ENCODE assay signal across 1 cellular context in genomic region chr1:8201331-8201861, GRCh38.
A peak's percentile ranks its signal among the peaks of the same experiment; 100 is the strongest.
TF ChIP-seq lines count a peak whose summit lies in the region.

No MANE protein-coding gene starts in this region.

TF ChIP-seq in HepG2, 621 proteins besides CTCF, POLR2A, EP300 and RAD21 (continued from another document):
- TF ChIP-seq SPEN (CRISPR knock-in tag; IDR thresholded peaks at IDR 0.05; ENCODE audit: low read depth) (0 out of 2 replicates have a peak, but pooled peaks have one; percentile 37), SMARCC2 (IDR thresholded peaks at IDR 0.05) (no peak), SOX6 (IDR thresholded peaks at IDR 0.05) (no peak), SOX6 (CRISPR knock-in tag; IDR thresholded peaks at IDR 0.05) (peak; percentile 4; the same call in 1 of the 2 replicates), FOXP4 (CRISPR knock-in tag; IDR thresholded peaks at IDR 0.05) (peak; percentile 12; the same call in 1 of the 2 replicates)
- TF ChIP-seq, protein P1, sequence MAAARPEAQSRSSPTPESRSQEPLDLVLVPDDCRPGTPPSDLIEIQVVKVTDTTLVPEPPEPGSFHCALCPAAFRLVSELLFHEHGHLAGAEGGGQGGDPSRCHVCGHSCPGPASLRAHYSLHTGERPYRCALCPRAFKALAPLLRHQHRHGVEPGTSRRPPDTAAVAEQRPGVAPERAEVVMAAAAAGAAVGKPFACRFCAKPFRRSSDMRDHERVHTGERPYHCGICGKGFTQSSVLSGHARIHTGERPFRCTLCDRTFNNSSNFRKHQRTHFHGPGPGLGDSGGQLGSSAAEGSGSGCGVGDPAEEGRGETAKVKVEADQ (CRISPR knock-in tag; IDR thresholded peaks at IDR 0.05; ENCODE audit: borderline replicate concordance), result no peak
- TF ChIP-seq, protein P2, sequence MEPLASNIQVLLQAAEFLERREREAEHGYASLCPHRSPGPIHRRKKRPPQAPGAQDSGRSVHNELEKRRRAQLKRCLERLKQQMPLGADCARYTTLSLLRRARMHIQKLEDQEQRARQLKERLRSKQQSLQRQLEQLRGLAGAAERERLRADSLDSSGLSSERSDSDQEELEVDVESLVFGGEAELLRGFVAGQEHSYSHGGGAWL (CRISPR knock-in tag; IDR thresholded peaks at IDR 0.05), result no peak
